11 cellular contexts compared by ENCODE assay signal in the genomic region with DNA sequence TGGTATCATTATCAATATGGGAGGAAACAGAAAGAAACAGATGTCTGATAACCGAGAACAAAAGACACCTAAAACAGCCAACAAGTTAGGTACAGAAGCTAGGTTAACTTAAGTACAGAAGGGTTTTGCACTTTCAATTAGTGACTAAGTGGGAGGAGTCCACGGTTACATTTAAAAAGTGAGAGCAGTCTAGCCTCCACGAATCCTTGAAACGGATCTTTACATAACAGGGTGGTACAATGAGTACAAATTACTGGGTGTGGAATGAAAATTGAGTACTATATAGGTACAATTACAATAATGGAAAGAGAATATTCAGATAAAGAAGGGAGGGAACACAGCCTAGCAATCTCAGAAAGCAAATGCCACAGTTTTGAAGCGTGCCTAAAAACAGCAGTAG.
DNase-seq lines count a peak whose midpoint lies in the region; FAIRE-seq and TF ChIP-seq lines count a peak whose summit lies in the region.
"Had no signal": no experiment of that assay in that cellular context is flagged by ENCODE, and none has a peak within 500 bp of the region (broad histone marks: within the 10 kb centered on the region; RNA-seq: fewer than 3 reads in every experiment).

No MANE protein-coding gene starts in this region.

- TF ChIP-seq CTCF in right atrium auricular region (IDR thresholded peaks at IDR 0.05), result no peak

- no peak for DNase-seq in activated naive CD4-positive, alpha-beta T cell treated with anti-CD3 and anti-CD28 coated beads, Interleukin-2, amount 50 U/mL, for 16 hours
- DNase-seq in NCI-H82 treated with DMSO at 0.1 percent for 48 hours (lab: John Stamatoyannopoulos, UW; ENCODE audit: unreplicated experiment) (peak; percentile 78), erythroblast (lab: John Stamatoyannopoulos, UW) (peak; percentile 6 to 37), urothelium cell line (ENCODE audit: low spot score) (no peak), substantia nigra (lab: John Stamatoyannopoulos, UW) (no peak), retina (no peak), right atrium auricular region (ENCODE audit: low spot score) (no peak)
- DNase-seq: activated CD4-positive, CD25-positive, alpha-beta regulatory T cell; activated gamma-delta T cell; trophoblast cell had no signal

- peaks cover 86% of the 10 kb centered on the region for H3K4me1 Mint-ChIP-seq in activated naive CD4-positive, alpha-beta T cell treated with anti-CD3 and anti-CD28 coated beads, Interleukin-2, amount 50 U/mL, for 24 hours

- no peaks in the 10 kb centered on the region for H3K27me3 Mint-ChIP-seq in activated naive CD4-positive, alpha-beta T cell treated with anti-CD3 and anti-CD28 coated beads, Interleukin-2, amount 50 U/mL, for 24 hours

- H3K27ac ChIP-seq in substantia nigra (ENCODE audit: low read depth, low read length, poor library complexity, severe bottlenecking) (no peak overlapping the region), right atrium auricular region (no peak overlapping the region)

- H3K9me3 ChIP-seq in right atrium auricular region, result no peaks in the 10 kb centered on the region

- H3K27me3 ChIP-seq in right atrium auricular region, result no peaks in the 10 kb centered on the region

- no peak overlapping the region for H3K4me3 ChIP-seq in right atrium auricular region

- H3K27ac Mint-ChIP-seq in activated naive CD4-positive, alpha-beta T cell treated with anti-CD3 and anti-CD28 coated beads, Interleukin-2, amount 50 U/mL, for 24 hours, result peak overlapping the region; percentile 98

- no peaks in the 10 kb centered on the region for H3K36me3 ChIP-seq in right atrium auricular region

- H3K4me1 ChIP-seq in right atrium auricular region, result no peaks in the 10 kb centered on the region

- no peak for TF ChIP-seq POLR2A in erythroblast (IDR thresholded peaks at IDR 0.05; ENCODE audit: low read length)

- H3K9me3 Mint-ChIP-seq in activated naive CD4-positive, alpha-beta T cell treated with anti-CD3 and anti-CD28 coated beads, Interleukin-2, amount 50 U/mL, for 24 hours, result no peaks in the 10 kb centered on the region

- peak overlapping the region; percentile 77 for H3K4me3 Mint-ChIP-seq in activated naive CD4-positive, alpha-beta T cell treated with anti-CD3 and anti-CD28 coated beads, Interleukin-2, amount 50 U/mL, for 24 hours

- H3K36me3 Mint-ChIP-seq in activated naive CD4-positive, alpha-beta T cell treated with anti-CD3 and anti-CD28 coated beads, Interleukin-2, amount 50 U/mL, for 24 hours, result peaks cover 7% of the 10 kb centered on the region

- FAIRE-seq in urothelium cell line (lab: Jason Lieb, UNC), result no peak

Comparison
In these comparisons a context has a peak if more than half of its experiments do, and no peak if none do; other contexts are left out.
1. DNase-seq: peak in NCI-H82 treated with DMSO at 0.1 percent for 48 hours (single experiment) and erythroblast (2 of 2); none in activated naive CD4-positive, alpha-beta T cell treated with anti-CD3 and anti-CD28 coated beads, Interleukin-2, amount 50 U/mL, for 16 hours (single experiment), urothelium cell line (single experiment), substantia nigra (0 of 49), retina (single experiment) and right atrium auricular region (single experiment).